Comparison of ENCODE assay signal across 12 cellular contexts in genomic region chr7:102328863-102329262, GRCh38. TPM values are rescaled to one million over a fixed set of nuclear protein-coding genes. Genes with fewer than 3 reads are reported as not detected.
"Had no signal": no experiment of that assay in that cellular context is flagged by ENCODE, and none has a peak within 500 bp of the region (broad histone marks: within the 10 kb centered on the region; RNA-seq: fewer than 3 reads in every experiment).

No MANE protein-coding gene starts in this region.

RNA-seq across cellular contexts. Expression of gene SPDYE6, which starts 27.4 kb away (rescaled TPM):
- total RNA-seq: activated B cell treated with CpG ODN at 0.5 μM for 24 hours; activated naive CD4-positive, alpha-beta T cell treated with anti-CD3 and anti-CD28 coated beads, Interleukin-2, amount 50 U/mL, for 72 hours; activated naive CD8-positive, alpha-beta T cell treated with anti-CD3 and anti-CD28 coated beads, Interleukin-2, amount 10 ng/mL, durations not matched to agents 7 days and 5 days; activated T-cell treated with anti-CD3 and anti-CD28 coated beads, Interleukin-2, amount 50 U/mL, for 72 hours; ascending aorta; cardiac muscle cell; cerebellum; esophagus muscularis mucosa; foreskin keratinocyte; gastrocnemius medialis; heart left ventricle; T-helper 2 cell treated with Interferon-gamma antibody and Interleukin-4, amounts not matched to agents 100 ng/mL and 5 ng/mL, for 36 hours had no signal
